Comparison of ENCODE assay signal across 10 cellular contexts in genomic region chr3:48505146-48505545, GRCh38. TPM values are rescaled to one million over a fixed set of nuclear protein-coding genes. Genes with fewer than 3 reads are reported as not detected.
DNase-seq lines count a peak whose midpoint lies in the region; ATAC-seq and TF ChIP-seq lines count a peak whose summit lies in the region.
"Had no signal": no experiment of that assay in that cellular context is flagged by ENCODE, and none has a peak within 500 bp of the region (broad histone marks: within the 10 kb centered on the region; RNA-seq: fewer than 3 reads in every experiment).

No MANE protein-coding gene starts in this region.

- no peak overlapping the region for H3K9ac ChIP-seq in skeletal muscle satellite cell (ENCODE audit: low read depth, low read length)

- no peaks in the 10 kb centered on the region for H3K27me3 ChIP-seq in esophagus squamous epithelium
- H3K27me3 ChIP-seq in skeletal muscle satellite cell (ENCODE audit: control insufficient read depth, insufficient read depth, low read length): no peaks in the 10 kb centered on the region

- no peak for TF ChIP-seq CTCF in Calu3 (IDR thresholded peaks at IDR 0.05; ENCODE audit: unreplicated experiment)
- TF ChIP-seq CTCF in RWPE1 (conservative IDR thresholded peaks at IDR 0.05; ENCODE audit: low read depth): no peak
- no peak for TF ChIP-seq CTCF in esophagus squamous epithelium (IDR thresholded peaks at IDR 0.05)

- peaks cover 35 to 83% (median 59%) of the 10 kb centered on the region in 3 donors for H3K4me1 ChIP-seq in esophagus squamous epithelium
- peaks cover 36% of the 10 kb centered on the region for H3K4me1 ChIP-seq in skeletal muscle satellite cell (ENCODE audit: control insufficient read depth, insufficient read depth, low read length)

- H3K9me3 Mint-ChIP-seq in Calu3 (ENCODE audit: low read depth, unreplicated experiment): no peaks in the 10 kb centered on the region

- intact Hi-C loops in Calu3 (cut with micrococcal nuclease; ENCODE audit: unreplicated experiment) (loop anchor here (5.0 kb wide), 1 partner anchor 103 kb away; no protein-coding TSS in a partner anchor), esophagus squamous epithelium (cut with DNase I) (no loop called here)

- BruUV-seq in Calu3 (replicated peaks; lab: Mats Ljungman, UMichigan): no TSS peak

- no peak for ATAC-seq in GM18870 (IDR thresholded peaks at IDR 0.05; ENCODE audit: unreplicated experiment)

- no peak for TF ChIP-seq POLR2A in esophagus squamous epithelium (IDR thresholded peaks at IDR 0.05)

- peaks cover 16% of the 10 kb centered on the region for H3K36me3 Mint-ChIP-seq in Calu3 (ENCODE audit: insufficient read depth, unreplicated experiment)

- CTCF ChIA-PET in Calu3 (lab: Charles Lee) (interaction anchor here (0.7 to 1.1 kb wide), 2 partner anchors 32 to 159 kb away, joined by 3 read pairs; no protein-coding TSS in a partner anchor), RWPE1 (lab: Yijun Ruan, JAX) (interaction anchor here (0.8 to 1.1 kb wide), 2 partner anchors 31 to 310 kb away, joined by 4 read pairs; no protein-coding TSS in a partner anchor)

- no peaks in the 10 kb centered on the region for H3K27me3 Mint-ChIP-seq in Calu3 (ENCODE audit: unreplicated experiment)

- H3K4me2 ChIP-seq in skeletal muscle satellite cell (ENCODE audit: low read length): peak overlapping the region; percentile 93

- H3K36me3 ChIP-seq in esophagus squamous epithelium (peaks cover 0 to 7% (median 0%) of the 10 kb centered on the region in 3 donors), skeletal muscle satellite cell (ENCODE audit: insufficient read depth, low read length) (no peaks in the 10 kb centered on the region)
- H3K36me3 ChIP-seq: WERI-Rb-1 had no signal

- peak overlapping the region; percentile 68 for H3K4me3 Mint-ChIP-seq in Calu3 (ENCODE audit: low read depth, unreplicated experiment)

- no peak for DNase-seq in Calu3
- no peak for DNase-seq in RWPE1 (ENCODE audit: low spot score)
- DNase-seq in esophagus squamous epithelium (lab: John Stamatoyannopoulos, UW): no peak
- no peak for DNase-seq in NCI-H345 treated with DMSO at 0.1 percent for 48 hours (lab: John Stamatoyannopoulos, UW; ENCODE audit: unreplicated experiment)
- DNase-seq in pons (ENCODE audit: low spot score): no peak
- DNase-seq: KG1, NCI-H526, WERI-Rb-1 had no signal

- H3K4me1 Mint-ChIP-seq in Calu3 (ENCODE audit: low read depth, unreplicated experiment): no peaks in the 10 kb centered on the region

- H3K4me3 ChIP-seq in esophagus squamous epithelium (no peak overlapping the region), skeletal muscle satellite cell (ENCODE audit: low read length) (peak overlapping the region; percentile 83)

- H3K9me3 ChIP-seq in esophagus squamous epithelium (no peaks in the 10 kb centered on the region), skeletal muscle satellite cell (replicated peaks; ENCODE audit: low read length) (no peaks in the 10 kb centered on the region)

- POLR2A ChIA-PET in RWPE1 (lab: Yijun Ruan, JAX; ENCODE audit: low non-redundant PET): interaction anchor here (0.6 to 1.5 kb wide), 2 partner anchors 36 to 72 kb away, joined by 3 to 4 read pairs; no protein-coding TSS in a partner anchor

- no peak overlapping the region for H3K27ac Mint-ChIP-seq in Calu3 (ENCODE audit: unreplicated experiment)

- WGBS in esophagus squamous epithelium, 2 donors: 75 to 86% methylated on average over 1 to 2 of the region's 2 CpGs

- peak overlapping the region; percentile 91 for H3K27ac ChIP-seq in RWPE1
- peak overlapping the region; percentile 95 to 99 (median 96) for H3K27ac ChIP-seq in esophagus squamous epithelium
- H3K27ac ChIP-seq: WERI-Rb-1 had no signal

RNA-seq across cellular contexts. Expression of gene SHISA5, which starts 1.2 kb away (rescaled TPM):
- total RNA-seq in Calu3 (2022) (192 and 287 TPM in 2 replicates), esophagus squamous epithelium (100 to 1,000 TPM in 2 of 4 donors, 10 to 100 TPM in 2; 71.8 to 138 (median 115) TPM)
- total RNA-seq in skeletal muscle satellite cell (2012; rRNA removed): 101 and 118 TPM in 2 replicates

RNA-seq across cellular contexts. Expression of gene PFKFB4, which starts 51.5 kb away (rescaled TPM):
- total RNA-seq in Calu3 (2022) (3.6 and 5.1 TPM in 2 replicates), esophagus squamous epithelium (10 to 100 TPM in 1 of 4 donors, 1 to 10 TPM in 3; 6.7 to 10.2 (median 8.0) TPM)
- total RNA-seq in skeletal muscle satellite cell (2012; rRNA removed): 14.4 and 28.0 TPM in 2 replicates

RNA-seq across cellular contexts. Expression of gene UCN2, which starts 58.4 kb away (rescaled TPM):
- 0.34 and 0.94 TPM in 2 replicates for total RNA-seq in Calu3 (2022)
- total RNA-seq in esophagus squamous epithelium: 1 to 10 TPM; 2.6 to 5.3 (median 3.4) TPM
- 0.44 and 1.0 TPM in 2 replicates for total RNA-seq in skeletal muscle satellite cell (2012; rRNA removed)

RNA-seq across cellular contexts. Expression of gene ATRIP, which starts 58.6 kb away (rescaled TPM):
- total RNA-seq in Calu3 (2022) (12.5 and 13.7 TPM in 2 replicates), esophagus squamous epithelium (1 to 10 TPM; 4.8 to 8.9 (median 7.1) TPM)
- 8.9 and 14.2 TPM in 2 replicates for total RNA-seq in skeletal muscle satellite cell (2012; rRNA removed)
